Comparison of ENCODE assay signal across 11 cellular contexts in genomic region chr6:111486921-111487320, GRCh38. TPM values are rescaled to one million over a fixed set of nuclear protein-coding genes. Genes with fewer than 3 reads are reported as not detected.
DNase-seq lines count a peak whose midpoint lies in the region; ATAC-seq, FAIRE-seq and TF ChIP-seq lines count a peak whose summit lies in the region.
"Had no signal": no experiment of that assay in that cellular context is flagged by ENCODE, and none has a peak within 500 bp of the region (broad histone marks: within the 10 kb centered on the region; RNA-seq: fewer than 3 reads in every experiment).

No MANE protein-coding gene starts in this region.

- FAIRE-seq in kidney (lab: Jason Lieb, UNC): no peak
- FAIRE-seq: A204.1 had no signal

- peaks cover 6% of the 10 kb centered on the region for H3K79me1 ChIP-seq in neuronal stem cell (ENCODE audit: low read depth, low read length)

- H4K8ac ChIP-seq in neuronal stem cell (ENCODE audit: low read depth, low read length): no peak overlapping the region

- intact Hi-C loops in Panc1 (cut with micrococcal nuclease; ENCODE audit: unreplicated experiment): no loop called here
- intact Hi-C loops in gastrocnemius medialis (cut with DNase I; ENCODE audit: low total_unique reads): loop anchor here (10.0 kb wide), 2 partner anchors 388 to 612 kb away; partner anchors contain the start of genes AMD1 and FYN
- intact Hi-C loops in kidney (cut with DNase I): no loop called here

- H2BK5ac ChIP-seq in neuronal stem cell (ENCODE audit: low read length): no peak overlapping the region

- H2BK12ac ChIP-seq in neuronal stem cell (ENCODE audit: low read length): no peak overlapping the region

- H3K27ac ChIP-seq in Panc1 (ENCODE audit: low read length) (peak overlapping the region; percentile 19; the same call in 1 of the 2 replicates), cingulate gyrus (ENCODE audit: low read depth, low read length) (peak overlapping the region; percentile 24), gastrocnemius medialis (peak overlapping the region; percentile 64 to 100 (median 97)), kidney (ENCODE audit: low read depth in 2 of 2, low read length in 2 of 2) (no peak overlapping the region), neuronal stem cell (replicated peaks; ENCODE audit: low read length) (no peak overlapping the region)

- H3K23ac ChIP-seq in neuronal stem cell (ENCODE audit: low read depth, low read length, poor library complexity): no peak overlapping the region

- POLR2A ChIA-PET in Panc1 (lab: Charles Lee): no interaction called here

- TF ChIP-seq CTCF in Panc1 (IDR thresholded peaks at IDR 0.05) (no peak), gastrocnemius medialis (IDR thresholded peaks at IDR 0.05 in 4 of 5, conservative IDR thresholded peaks at IDR 0.05 in 1 of 5) (no peak), kidney (IDR thresholded peaks at IDR 0.05; ENCODE audit: borderline replicate concordance, extremely low read depth, insufficient read depth) (no peak)

- BruUV-seq in Panc1 (replicated peaks; lab: Mats Ljungman, UMichigan): no TSS peak

- no CpG with 5 or more reads among the region's 1 CpG for WGBS in neuronal stem cell (ENCODE audit: extremely low coverage in 2 of 2, insufficient read length in 2 of 2, insufficient replicate concordance in 1 of 2), 2 donors

- H3K9ac ChIP-seq in kidney (ENCODE audit: low read length in 2 of 2) (no peak overlapping the region), neuronal stem cell (ENCODE audit: low read depth, low read length, poor library complexity) (no peak overlapping the region)

- H3K4me2 ChIP-seq in neuronal stem cell (ENCODE audit: insufficient read depth, low read length, poor library complexity, severe bottlenecking): no peak overlapping the region

- peak; percentile 6 to 33 for DNase-seq in NCI-H524 (lab: John Stamatoyannopoulos, UW)
- DNase-seq in NCI-H524 treated with DMSO at 0.1 percent for 48 hours (lab: John Stamatoyannopoulos, UW): no peak
- DNase-seq in Panc1 (ENCODE audit: low read depth, low spot score): no peak
- peak in 1 of 2 donors; percentile 29 for DNase-seq in gastrocnemius medialis
- DNase-seq in effector CD4-positive, alpha-beta T cell: no peak
- no peak for DNase-seq in kidney
- no peak for DNase-seq in neuronal stem cell (ENCODE audit: low spot score)
- DNase-seq: left lung had no signal

- no peak overlapping the region for H3K14ac ChIP-seq in neuronal stem cell (ENCODE audit: low read length)

- no peaks in the 10 kb centered on the region; the same call in 1 of the 2 replicates for H3K36me3 ChIP-seq in Panc1 (ENCODE audit: control insufficient read depth, insufficient read depth, low read length)
- H3K36me3 ChIP-seq in gastrocnemius medialis: no peaks in the 10 kb centered on the region
- H3K36me3 ChIP-seq in kidney (ENCODE audit: control insufficient read depth in 1 of 2, insufficient read depth in 2 of 2, low read length in 2 of 2): no peaks in the 10 kb centered on the region
- peaks cover 0 to 38% of the 10 kb centered on the region in 2 donors for H3K36me3 ChIP-seq in neuronal stem cell (replicated peaks in 1 of 2; ENCODE audit: control insufficient read depth in 2 of 2, insufficient read depth in 2 of 2, low read length in 2 of 2)
- H3K36me3 ChIP-seq: left lung had no signal

- H2AFZ ChIP-seq in neuronal stem cell (ENCODE audit: low read length): no peak overlapping the region

- H3K4me3 ChIP-seq in Panc1 (ENCODE audit: low read depth in 2 of 2, low read length in 2 of 2) (no peak overlapping the region), gastrocnemius medialis (no peak overlapping the region), kidney (ENCODE audit: low read length in 2 of 2) (no peak overlapping the region), neuronal stem cell (ENCODE audit: low read length in 2 of 2) (no peak overlapping the region)
- H3K4me3 ChIP-seq: coronary artery, left lung had no signal

- H2BK15ac ChIP-seq in neuronal stem cell (ENCODE audit: low read length): no peak overlapping the region

- in situ Hi-C loops in Panc1 (cut with HindIII; ENCODE audit: low pct_unique_long_range_greater_than_20kb, low sequenced_read_pairs) (no loop called here), gastrocnemius medialis (cut with MboI; ENCODE audit: low sequenced_read_pairs in 4 of 4) (loop anchor here in 1 of 4 donors (10.0 kb wide), 1 partner anchor 118 kb away; the partner anchor contains the start of gene TRAF3IP2)

- H3K18ac ChIP-seq in neuronal stem cell (ENCODE audit: low read length): no peak overlapping the region

- ATAC-seq in Panc1 (no peak), gastrocnemius medialis (no peak)
- ATAC-seq: left lung had no signal

- H2BK120ac ChIP-seq in neuronal stem cell (ENCODE audit: low read depth, low read length): no peak overlapping the region

- H3K9me3 ChIP-seq in Panc1 (ENCODE audit: control insufficient read depth, insufficient read depth, low read depth, low read length) (no peaks in the 10 kb centered on the region), gastrocnemius medialis (no peaks in the 10 kb centered on the region), kidney (ENCODE audit: control insufficient read depth in 1 of 2, low read length in 2 of 2) (no peaks in the 10 kb centered on the region), neuronal stem cell (replicated peaks in 1 of 2; ENCODE audit: control insufficient read depth in 2 of 2, insufficient read depth in 1 of 2, low read depth in 1 of 2, low read length in 2 of 2) (peaks cover 0 to 21% of the 10 kb centered on the region in 2 donors)
- H3K9me3 ChIP-seq: left lung had no signal

- CTCF ChIA-PET in Panc1 (lab: Charles Lee): no interaction called here

- H3K4ac ChIP-seq in neuronal stem cell (ENCODE audit: low read length): no peak overlapping the region

- H3K4me1 ChIP-seq in Panc1 (ENCODE audit: control insufficient read depth, insufficient read depth, low read length) (peaks cover 27% of the 10 kb centered on the region), gastrocnemius medialis (peaks cover 12 to 17% of the 10 kb centered on the region in 2 donors), kidney (ENCODE audit: control insufficient read depth in 1 of 2, insufficient read depth in 1 of 2, low read depth in 1 of 2, low read length in 2 of 2) (peaks cover 5% of the 10 kb centered on the region in 2 donors), neuronal stem cell (ENCODE audit: control insufficient read depth in 2 of 2, insufficient read depth in 1 of 2, low read depth in 1 of 2, low read length in 2 of 2) (peaks cover 0 to 6% of the 10 kb centered on the region in 2 donors)

- no peak overlapping the region for H2AK5ac ChIP-seq in neuronal stem cell (ENCODE audit: low read depth, low read length)

- H4K91ac ChIP-seq in neuronal stem cell (ENCODE audit: low read depth, low read length, poor library complexity): no peak overlapping the region

- H3K27me3 ChIP-seq in Panc1 (ENCODE audit: control insufficient read depth, insufficient read depth, low read length) (no peaks in the 10 kb centered on the region), gastrocnemius medialis (no peaks in the 10 kb centered on the region), neuronal stem cell (ENCODE audit: control insufficient read depth in 3 of 3, insufficient read depth in 3 of 3, low read depth in 1 of 3, low read length in 3 of 3) (no peaks in the 10 kb centered on the region)
- H3K27me3 ChIP-seq: left lung had no signal

- TF ChIP-seq POLR2A in gastrocnemius medialis (IDR thresholded peaks at IDR 0.05): no peak

RNA-seq across cellular contexts. Expression of gene REV3L, which starts 3.9 kb away (rescaled TPM):
- total RNA-seq in Panc1 (2021; ENCODE audit: unreplicated experiment) (44.8 TPM), gastrocnemius medialis (10 to 100 TPM; 25.9 to 79.1 (median 49.0) TPM), kidney (30.0 TPM)
- 13.6 TPM for polyA plus RNA-seq in Panc1 (2012; ENCODE audit: insufficient read length)
- polyA plus RNA-seq in kidney (ENCODE audit: insufficient read depth, low read depth, low replicate concordance): 4.4 TPM
- polyA plus RNA-seq in neuronal stem cell (2013, experiment 1 of 2): 4.6 TPM
- 4.7 TPM for polyA plus RNA-seq in neuronal stem cell (2013, experiment 2 of 2)

Comparison
In these comparisons a context has a peak if more than half of its experiments do, and no peak if none do; other contexts are left out.
1. DNase-seq: peak in NCI-H524 (2 of 2); none in NCI-H524 treated with DMSO at 0.1 percent for 48 hours (single experiment), Panc1 (single experiment), effector CD4-positive, alpha-beta T cell (single experiment), kidney (single experiment) and neuronal stem cell (single experiment).
2. H3K27ac ChIP-seq: peak in Panc1 (single experiment), cingulate gyrus (single experiment) and gastrocnemius medialis (4 of 4); none in kidney (0 of 2) and neuronal stem cell (single experiment).